In genomic region chr14:90355540-90356518, GRCh38 we compare ENCODE assay signal across 21 cellular contexts. TPM values are rescaled to one million over a fixed set of nuclear protein-coding genes. Genes with fewer than 3 reads are reported as not detected.
DNase-seq lines count a peak whose midpoint lies in the region; FAIRE-seq and TF ChIP-seq lines count a peak whose summit lies in the region.
"Had no signal": no experiment of that assay in that cellular context is flagged by ENCODE, and none has a peak within 500 bp of the region (broad histone marks: within the 10 kb centered on the region; RNA-seq: fewer than 3 reads in every experiment).

No MANE protein-coding gene starts in this region.

- no peaks in the 10 kb centered on the region for H4K20me1 ChIP-seq in keratinocyte (ENCODE audit: control insufficient read depth, extremely low read depth, insufficient read depth, low read length)

- H3K27me3 ChIP-seq in WERI-Rb-1 (ENCODE audit: insufficient read depth, low read depth, severe bottlenecking), result no peaks in the 10 kb centered on the region
- H3K27me3 ChIP-seq in keratinocyte (ENCODE audit: control insufficient read depth, extremely low read depth, insufficient read depth, low read length), result no peaks in the 10 kb centered on the region
- no peaks in the 10 kb centered on the region for H3K27me3 ChIP-seq in small intestine (ENCODE audit: control insufficient read depth in 2 of 2, insufficient read depth in 2 of 2, low read length in 2 of 2)
- H3K27me3 ChIP-seq in effector memory CD4-positive, alpha-beta T cell (replicated peaks; ENCODE audit: control insufficient read depth, insufficient read depth, low read length, poor library complexity, severe bottlenecking), result no peaks in the 10 kb centered on the region
- H3K27me3 ChIP-seq: BE2C, sigmoid colon had no signal

- no peaks in the 10 kb centered on the region for H3K79me2 ChIP-seq in keratinocyte (ENCODE audit: control insufficient read depth, insufficient read depth, low read length)

- H3K36me3 ChIP-seq in WERI-Rb-1 (no peaks in the 10 kb centered on the region), keratinocyte (ENCODE audit: control insufficient read depth in 2 of 2, extremely low read depth in 1 of 2, insufficient read depth in 2 of 2, low read length in 2 of 2) (no peaks in the 10 kb centered on the region), small intestine (ENCODE audit: control insufficient read depth in 2 of 2, insufficient read depth in 2 of 2, low read length in 2 of 2) (no peaks in the 10 kb centered on the region)
- H3K36me3 ChIP-seq in effector memory CD4-positive, alpha-beta T cell (ENCODE audit: control insufficient read depth, insufficient read depth, low read length), result no peaks in the 10 kb centered on the region
- H3K36me3 ChIP-seq: BE2C, left ventricle myocardium inferior, sigmoid colon had no signal

- no peak for TF ChIP-seq CTCF in WERI-Rb-1 (IDR thresholded peaks at IDR 0.05; ENCODE audit: low read depth, low read length)
- TF ChIP-seq CTCF in keratinocyte (optimal IDR thresholded peaks at IDR 0.05 in 1 of 3, IDR thresholded peaks at IDR 0.05 in 1 of 3, conservative IDR thresholded peaks at IDR 0.05 in 1 of 3; ENCODE audit: extremely low read depth in 1 of 3, insufficient read depth in 2 of 3, low read length in 3 of 3), result no peak

- no peaks in the 10 kb centered on the region for H3K9me3 ChIP-seq in WERI-Rb-1 (ENCODE audit: severe bottlenecking)
- no peaks in the 10 kb centered on the region for H3K9me3 ChIP-seq in keratinocyte (ENCODE audit: control insufficient read depth, low read depth, low read length)
- no peaks in the 10 kb centered on the region for H3K9me3 ChIP-seq in small intestine (ENCODE audit: control insufficient read depth, low read depth)
- H3K9me3 ChIP-seq in effector memory CD4-positive, alpha-beta T cell (ENCODE audit: control insufficient read depth, low read length), result no peaks in the 10 kb centered on the region
- H3K9me3 ChIP-seq: BE2C, left ventricle myocardium inferior, sigmoid colon had no signal

- H2AFZ ChIP-seq in keratinocyte (ENCODE audit: control insufficient read depth, low read length), result no peak overlapping the region

- H3K4me3 ChIP-seq in WERI-Rb-1 (ENCODE audit: low read depth, low read length) (no peak overlapping the region), keratinocyte (ENCODE audit: control insufficient read depth in 2 of 3, extremely low read depth in 1 of 3, insufficient read depth in 2 of 3, low read depth in 1 of 3, low read length in 3 of 3) (no peak overlapping the region), small intestine (ENCODE audit: low read depth in 1 of 2, low read length in 2 of 2) (no peak overlapping the region)
- no peak overlapping the region for H3K4me3 ChIP-seq in effector memory CD4-positive, alpha-beta T cell (ENCODE audit: insufficient read depth, low read depth, low read length, poor library complexity, severe bottlenecking)
- H3K4me3 ChIP-seq: coronary artery, left ventricle myocardium inferior had no signal

- H3K4me2 ChIP-seq in keratinocyte (ENCODE audit: control insufficient read depth, extremely low read depth, insufficient read depth, low read depth, low read length), result no peak overlapping the region

- no peaks in the 10 kb centered on the region for H3K9me1 ChIP-seq in keratinocyte (ENCODE audit: control insufficient read depth, extremely low read depth, insufficient read depth, low read length)

- H3K9ac ChIP-seq in keratinocyte (ENCODE audit: control insufficient read depth, extremely low read depth, insufficient read depth, low read length), result no peak overlapping the region

- FAIRE-seq in keratinocyte (lab: Jason Lieb, UNC) (peak; percentile 17), small intestine (lab: Jason Lieb, UNC) (no peak)
- FAIRE-seq: GM18507 had no signal

- 54 to 73% (median 56%) methylated on average over 8 of the region's 8 CpGs for WGBS in small intestine, 3 donors

- H3K4me1 ChIP-seq in keratinocyte (ENCODE audit: control insufficient read depth, extremely low read depth, insufficient read depth, low read length) (peaks cover 4% of the 10 kb centered on the region), small intestine (ENCODE audit: control insufficient read depth in 2 of 2, insufficient read depth in 1 of 2, low read depth in 1 of 2, low read length in 1 of 2) (peaks cover 0 to 9% of the 10 kb centered on the region in 2 donors)
- no peaks in the 10 kb centered on the region for H3K4me1 ChIP-seq in effector memory CD4-positive, alpha-beta T cell (ENCODE audit: control insufficient read depth, insufficient read depth, low read length, poor library complexity, severe bottlenecking)
- H3K4me1 ChIP-seq: BE2C, left ventricle myocardium inferior had no signal

- H3K27ac ChIP-seq in WERI-Rb-1, result peak overlapping the region; percentile 42
- H3K27ac ChIP-seq in keratinocyte (ENCODE audit: control insufficient read depth, insufficient read depth, low read length), result no peak overlapping the region
- H3K27ac ChIP-seq in small intestine (ENCODE audit: low read depth in 1 of 2, low read length in 1 of 2), result peak overlapping the region; percentile 22 to 89
- H3K27ac ChIP-seq in effector memory CD4-positive, alpha-beta T cell (ENCODE audit: insufficient read depth, low read length, poor library complexity, severe bottlenecking), result no peak overlapping the region
- H3K27ac ChIP-seq: 22Rv1, coronary artery, left ventricle myocardium inferior, sigmoid colon had no signal

- DNase-seq in DMS 273 (lab: John Stamatoyannopoulos, UW; ENCODE audit: unreplicated experiment) (peak; percentile 20), DMS 273 treated with DMSO at 0.1 percent for 48 hours (lab: John Stamatoyannopoulos, UW) (no peak), WERI-Rb-1 (peak; percentile 87), keratinocyte (ENCODE audit: low read depth, low spot score) (no peak), small intestine (peak; percentile 88), activated T-cell treated with anti-CD3 and anti-CD28 coated beads for 4 hours (no peak), NCI-H2081 (lab: John Stamatoyannopoulos, UW) (no peak)
- DNase-seq in effector memory CD4-positive, alpha-beta T cell, result no peak
- DNase-seq: activated CD4-positive, alpha-beta T cell treated with anti-CD3 and anti-CD28 coated beads for 4 hours; activated CD8-positive, alpha-beta memory T cell treated with anti-CD3 and anti-CD28 coated beads, Interleukin-2, amount 10 ng/mL, durations not matched to agents 7 days and 5 days; activated naive CD8-positive, alpha-beta T cell treated with anti-CD3 and anti-CD28 coated beads, Interleukin-2, amount 10 ng/mL, durations not matched to agents 7 days and 5 days; BE2C; COR-L47; left ventricle myocardium inferior; NCI-H1436; RPMI8226; sigmoid colon; trophoblast cell had no signal

- dilution Hi-C loops in keratinocyte (cut with MboI; ENCODE audit: extremely low pct_ligation_motif_present, low sequenced_read_pairs), result no loop called here

RNA-seq across cellular contexts. Expression of gene NRDE2, which starts 24.1 kb away (rescaled TPM):
- polyA plus RNA-seq in keratinocyte, result 8.5 to 9.2 TPM (median 8.6 TPM) in 3 replicates
- 33.2 TPM for polyA plus RNA-seq in keratinocyte (2011; ENCODE audit: low read depth)
- 3.9 and 5.1 TPM in 2 replicates for polyA plus RNA-seq in keratinocyte (2011; cell fraction: cytosol; rRNA removed)
- polyA plus RNA-seq in keratinocyte (2011; cell fraction: nucleus; rRNA removed), result 21.5 and 22.6 TPM in 2 replicates
- polyA plus RNA-seq in keratinocyte (2012; ENCODE audit: low replicate concordance), result 5.9 and 9.9 TPM in 2 replicates
- polyA minus RNA-seq in keratinocyte, result 8.3 to 15.3 TPM (median 14.3 TPM) in 3 replicates
- 3.1 TPM for polyA minus RNA-seq in keratinocyte (2011; cell fraction: cytosol; rRNA and poly(A)+ RNA removed)
- polyA minus RNA-seq in keratinocyte (2011; cell fraction: nucleus; rRNA and poly(A)+ RNA removed), result 13.0 and 22.1 TPM in 2 replicates
- 10 to 100 TPM; 11.2 to 20.0 (median 15.7) TPM for polyA plus RNA-seq in small intestine

RNA-seq across cellular contexts. Expression of gene CALM1, which starts 41.0 kb away (rescaled TPM):
- polyA plus RNA-seq in keratinocyte (309 to 682 TPM (median 575 TPM) in 3 replicates), small intestine (1,000 to 10,000 TPM in 2 of 3 donors, 100 to 1,000 TPM in 1; 769 to 1,791 (median 1,073) TPM)
- 520 TPM for polyA plus RNA-seq in keratinocyte (2011; ENCODE audit: low read depth)
- 438 and 677 TPM in 2 replicates for polyA plus RNA-seq in keratinocyte (2011; cell fraction: cytosol; rRNA removed)
- 203 and 281 TPM in 2 replicates for polyA plus RNA-seq in keratinocyte (2011; cell fraction: nucleus; rRNA removed)
- polyA plus RNA-seq in keratinocyte (2012; ENCODE audit: low replicate concordance), result 291 and 552 TPM in 2 replicates
- 77.3 to 499 TPM (median 297 TPM) in 3 replicates for polyA minus RNA-seq in keratinocyte
- polyA minus RNA-seq in keratinocyte (2011; cell fraction: cytosol; rRNA and poly(A)+ RNA removed), result 633 TPM
- polyA minus RNA-seq in keratinocyte (2011; cell fraction: nucleus; rRNA and poly(A)+ RNA removed), result 116 and 121 TPM in 2 replicates

Comparison
In these comparisons a context has a peak if more than half of its experiments do, and no peak if none do; other contexts are left out.
1. DNase-seq: peak in DMS 273 (single experiment), WERI-Rb-1 (single experiment) and small intestine (single experiment); none in DMS 273 treated with DMSO at 0.1 percent for 48 hours (single experiment), keratinocyte (single experiment), effector memory CD4-positive, alpha-beta T cell (0 of 3), activated T-cell treated with anti-CD3 and anti-CD28 coated beads for 4 hours (single experiment) and NCI-H2081 (0 of 2).
2. H3K27ac ChIP-seq: peak in WERI-Rb-1 (single experiment) and small intestine (2 of 2); none in keratinocyte (single experiment) and effector memory CD4-positive, alpha-beta T cell (single experiment).